In the genomic region with DNA sequence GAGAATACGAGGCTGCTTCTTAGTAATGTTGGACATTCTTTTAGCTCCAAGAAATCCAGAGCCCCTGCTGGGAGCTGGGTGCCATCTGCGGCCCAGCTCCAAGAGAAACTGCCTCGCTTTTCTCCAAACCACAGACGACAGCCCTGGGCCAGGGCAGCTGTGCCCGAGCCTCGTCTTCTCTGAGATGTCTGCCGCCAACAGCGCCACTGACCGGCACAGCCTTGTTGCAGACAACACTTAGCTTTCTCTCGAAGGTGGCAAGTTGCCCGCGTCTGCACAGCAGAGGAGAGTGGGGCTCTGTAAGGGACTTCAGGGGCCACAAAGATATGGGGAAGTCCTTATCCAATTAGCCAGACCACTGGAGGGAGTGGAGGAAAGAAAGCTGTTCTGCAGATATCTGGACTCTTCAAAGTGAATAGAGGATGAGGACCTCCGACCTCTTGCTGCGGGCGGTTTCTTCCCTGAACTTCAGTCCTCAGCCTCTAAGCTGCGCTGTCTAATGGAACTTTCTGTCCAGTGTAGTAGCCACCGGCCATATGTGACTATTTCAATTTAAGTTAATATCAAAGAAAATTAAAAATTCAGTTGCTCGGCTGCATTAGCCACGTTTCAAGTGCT, we compare ENCODE assay signal across 1 cellular context.
TF ChIP-seq lines count a peak whose summit lies in the region.

No MANE protein-coding gene starts in this region.

TF ChIP-seq in H1, 55 proteins besides CTCF, POLR2A, EP300 and RAD21:
- TF ChIP-seq, protein P1, sequence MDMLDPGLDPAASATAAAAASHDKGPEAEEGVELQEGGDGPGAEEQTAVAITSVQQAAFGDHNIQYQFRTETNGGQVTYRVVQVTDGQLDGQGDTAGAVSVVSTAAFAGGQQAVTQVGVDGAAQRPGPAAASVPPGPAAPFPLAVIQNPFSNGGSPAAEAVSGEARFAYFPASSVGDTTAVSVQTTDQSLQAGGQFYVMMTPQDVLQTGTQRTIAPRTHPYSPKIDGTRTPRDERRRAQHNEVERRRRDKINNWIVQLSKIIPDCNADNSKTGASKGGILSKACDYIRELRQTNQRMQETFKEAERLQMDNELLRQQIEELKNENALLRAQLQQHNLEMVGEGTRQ (IDR thresholded peaks at IDR 0.05; ENCODE audit: low read length) = no peak
- TF ChIP-seq EZH2 (IDR thresholded peaks at IDR 0.05; ENCODE audit: low read depth, low read length, severe bottlenecking) (no peak), TAF1 (IDR thresholded peaks at IDR 0.05; ENCODE audit: low read depth, low read length) (no peak), SUZ12 (IDR thresholded peaks at IDR 0.05; ENCODE audit: low read length) (no peak), RNF2 (IDR thresholded peaks at IDR 0.05; ENCODE audit: borderline replicate concordance, low read depth, low read length, missing control alignments, poor library complexity, severe bottlenecking) (no peak), MAFK (IDR thresholded peaks at IDR 0.05; ENCODE audit: low read depth, low read length) (no peak), ASH2L (IDR thresholded peaks at IDR 0.05; ENCODE audit: low read length) (no peak), POLR2AphosphoS5 (IDR thresholded peaks at IDR 0.05; ENCODE audit: low read depth, low read length) (no peak), KDM4A (IDR thresholded peaks at IDR 0.05; ENCODE audit: low read depth, low read length, severe bottlenecking) (no peak), BRCA1 (IDR thresholded peaks at IDR 0.05; ENCODE audit: low read depth, low read length) (no peak), RXRA (IDR thresholded peaks at IDR 0.05; ENCODE audit: insufficient read depth, low read depth, low read length) (no peak), RFX5 (IDR thresholded peaks at IDR 0.05; ENCODE audit: borderline replicate concordance, low read depth, low read length) (no peak), BCL11A (IDR thresholded peaks at IDR 0.05; ENCODE audit: low read depth in 2 of 2, low read length in 2 of 2) (no peak), ZNF274 (IDR thresholded peaks at IDR 0.05; ENCODE audit: borderline replicate concordance, extremely low read depth, low read length) (no peak), YY1 (IDR thresholded peaks at IDR 0.05; ENCODE audit: low read depth, low read length) (no peak), EGR1 (IDR thresholded peaks at IDR 0.05; ENCODE audit: borderline replicate concordance, low read depth, low read length) (no peak), TCF12 (IDR thresholded peaks at IDR 0.05; ENCODE audit: low read depth, low read length) (no peak)
- TF ChIP-seq, protein P2, sequence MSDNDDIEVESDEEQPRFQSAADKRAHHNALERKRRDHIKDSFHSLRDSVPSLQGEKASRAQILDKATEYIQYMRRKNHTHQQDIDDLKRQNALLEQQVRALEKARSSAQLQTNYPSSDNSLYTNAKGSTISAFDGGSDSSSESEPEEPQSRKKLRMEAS (IDR thresholded peaks at IDR 0.05) = no peak
- TF ChIP-seq, protein P3, sequence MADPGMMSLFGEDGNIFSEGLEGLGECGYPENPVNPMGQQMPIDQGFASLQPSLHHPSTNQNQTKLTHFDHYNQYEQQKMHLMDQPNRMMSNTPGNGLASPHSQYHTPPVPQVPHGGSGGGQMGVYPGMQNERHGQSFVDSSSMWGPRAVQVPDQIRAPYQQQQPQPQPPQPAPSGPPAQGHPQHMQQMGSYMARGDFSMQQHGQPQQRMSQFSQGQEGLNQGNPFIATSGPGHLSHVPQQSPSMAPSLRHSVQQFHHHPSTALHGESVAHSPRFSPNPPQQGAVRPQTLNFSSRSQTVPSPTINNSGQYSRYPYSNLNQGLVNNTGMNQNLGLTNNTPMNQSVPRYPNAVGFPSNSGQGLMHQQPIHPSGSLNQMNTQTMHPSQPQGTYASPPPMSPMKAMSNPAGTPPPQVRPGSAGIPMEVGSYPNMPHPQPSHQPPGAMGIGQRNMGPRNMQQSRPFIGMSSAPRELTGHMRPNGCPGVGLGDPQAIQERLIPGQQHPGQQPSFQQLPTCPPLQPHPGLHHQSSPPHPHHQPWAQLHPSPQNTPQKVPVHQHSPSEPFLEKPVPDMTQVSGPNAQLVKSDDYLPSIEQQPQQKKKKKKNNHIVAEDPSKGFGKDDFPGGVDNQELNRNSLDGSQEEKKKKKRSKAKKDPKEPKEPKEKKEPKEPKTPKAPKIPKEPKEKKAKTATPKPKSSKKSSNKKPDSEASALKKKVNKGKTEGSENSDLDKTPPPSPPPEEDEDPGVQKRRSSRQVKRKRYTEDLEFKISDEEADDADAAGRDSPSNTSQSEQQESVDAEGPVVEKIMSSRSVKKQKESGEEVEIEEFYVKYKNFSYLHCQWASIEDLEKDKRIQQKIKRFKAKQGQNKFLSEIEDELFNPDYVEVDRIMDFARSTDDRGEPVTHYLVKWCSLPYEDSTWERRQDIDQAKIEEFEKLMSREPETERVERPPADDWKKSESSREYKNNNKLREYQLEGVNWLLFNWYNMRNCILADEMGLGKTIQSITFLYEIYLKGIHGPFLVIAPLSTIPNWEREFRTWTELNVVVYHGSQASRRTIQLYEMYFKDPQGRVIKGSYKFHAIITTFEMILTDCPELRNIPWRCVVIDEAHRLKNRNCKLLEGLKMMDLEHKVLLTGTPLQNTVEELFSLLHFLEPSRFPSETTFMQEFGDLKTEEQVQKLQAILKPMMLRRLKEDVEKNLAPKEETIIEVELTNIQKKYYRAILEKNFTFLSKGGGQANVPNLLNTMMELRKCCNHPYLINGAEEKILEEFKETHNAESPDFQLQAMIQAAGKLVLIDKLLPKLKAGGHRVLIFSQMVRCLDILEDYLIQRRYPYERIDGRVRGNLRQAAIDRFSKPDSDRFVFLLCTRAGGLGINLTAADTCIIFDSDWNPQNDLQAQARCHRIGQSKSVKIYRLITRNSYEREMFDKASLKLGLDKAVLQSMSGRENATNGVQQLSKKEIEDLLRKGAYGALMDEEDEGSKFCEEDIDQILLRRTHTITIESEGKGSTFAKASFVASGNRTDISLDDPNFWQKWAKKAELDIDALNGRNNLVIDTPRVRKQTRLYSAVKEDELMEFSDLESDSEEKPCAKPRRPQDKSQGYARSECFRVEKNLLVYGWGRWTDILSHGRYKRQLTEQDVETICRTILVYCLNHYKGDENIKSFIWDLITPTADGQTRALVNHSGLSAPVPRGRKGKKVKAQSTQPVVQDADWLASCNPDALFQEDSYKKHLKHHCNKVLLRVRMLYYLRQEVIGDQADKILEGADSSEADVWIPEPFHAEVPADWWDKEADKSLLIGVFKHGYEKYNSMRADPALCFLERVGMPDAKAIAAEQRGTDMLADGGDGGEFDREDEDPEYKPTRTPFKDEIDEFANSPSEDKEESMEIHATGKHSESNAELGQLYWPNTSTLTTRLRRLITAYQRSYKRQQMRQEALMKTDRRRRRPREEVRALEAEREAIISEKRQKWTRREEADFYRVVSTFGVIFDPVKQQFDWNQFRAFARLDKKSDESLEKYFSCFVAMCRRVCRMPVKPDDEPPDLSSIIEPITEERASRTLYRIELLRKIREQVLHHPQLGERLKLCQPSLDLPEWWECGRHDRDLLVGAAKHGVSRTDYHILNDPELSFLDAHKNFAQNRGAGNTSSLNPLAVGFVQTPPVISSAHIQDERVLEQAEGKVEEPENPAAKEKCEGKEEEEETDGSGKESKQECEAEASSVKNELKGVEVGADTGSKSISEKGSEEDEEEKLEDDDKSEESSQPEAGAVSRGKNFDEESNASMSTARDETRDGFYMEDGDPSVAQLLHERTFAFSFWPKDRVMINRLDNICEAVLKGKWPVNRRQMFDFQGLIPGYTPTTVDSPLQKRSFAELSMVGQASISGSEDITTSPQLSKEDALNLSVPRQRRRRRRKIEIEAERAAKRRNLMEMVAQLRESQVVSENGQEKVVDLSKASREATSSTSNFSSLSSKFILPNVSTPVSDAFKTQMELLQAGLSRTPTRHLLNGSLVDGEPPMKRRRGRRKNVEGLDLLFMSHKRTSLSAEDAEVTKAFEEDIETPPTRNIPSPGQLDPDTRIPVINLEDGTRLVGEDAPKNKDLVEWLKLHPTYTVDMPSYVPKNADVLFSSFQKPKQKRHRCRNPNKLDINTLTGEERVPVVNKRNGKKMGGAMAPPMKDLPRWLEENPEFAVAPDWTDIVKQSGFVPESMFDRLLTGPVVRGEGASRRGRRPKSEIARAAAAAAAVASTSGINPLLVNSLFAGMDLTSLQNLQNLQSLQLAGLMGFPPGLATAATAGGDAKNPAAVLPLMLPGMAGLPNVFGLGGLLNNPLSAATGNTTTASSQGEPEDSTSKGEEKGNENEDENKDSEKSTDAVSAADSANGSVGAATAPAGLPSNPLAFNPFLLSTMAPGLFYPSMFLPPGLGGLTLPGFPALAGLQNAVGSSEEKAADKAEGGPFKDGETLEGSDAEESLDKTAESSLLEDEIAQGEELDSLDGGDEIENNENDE (IDR thresholded peaks at IDR 0.05; ENCODE audit: insufficient replicate concordance, low read length) = no peak
